19 cellular contexts compared by ENCODE assay signal in the genomic region with DNA sequence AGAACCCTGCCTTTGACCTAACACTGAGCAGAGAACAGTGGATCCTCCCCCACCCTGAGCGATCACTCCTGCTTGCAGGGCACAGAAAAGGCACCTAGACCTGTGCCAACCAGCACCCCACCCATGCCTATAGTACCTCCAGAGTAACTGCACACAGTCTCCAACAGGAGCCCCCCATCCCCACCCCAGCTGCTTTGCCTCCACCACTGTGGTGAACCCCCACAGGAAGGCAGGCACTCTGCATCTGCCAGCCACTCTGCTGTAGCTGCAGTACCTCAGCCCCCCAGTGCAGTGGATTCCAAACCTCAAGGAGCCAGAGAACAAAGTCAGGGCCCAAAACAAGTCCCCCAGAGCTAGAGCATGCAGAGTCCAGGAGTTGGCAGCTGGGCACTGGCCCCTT. TPM values are rescaled to one million over a fixed set of nuclear protein-coding genes. Genes with fewer than 3 reads are reported as not detected.
"Had no signal": no experiment of that assay in that cellular context is flagged by ENCODE, and none has a peak within 500 bp of the region (broad histone marks: within the 10 kb centered on the region; RNA-seq: fewer than 3 reads in every experiment).

No MANE protein-coding gene starts in this region.

- H3K27ac ChIP-seq: brain microvascular endothelial cell, gastrocnemius medialis, heart left ventricle, parathyroid adenoma, SJSA1, tibial nerve had no signal

- H3K9me3 ChIP-seq: gastrocnemius medialis had no signal

- H3K36me3 ChIP-seq: brain microvascular endothelial cell, gastrocnemius medialis, heart left ventricle, SJSA1, tibial nerve had no signal

- ATAC-seq: activated naive CD4-positive, alpha-beta T cell treated with anti-CD3 and anti-CD28 coated beads, Interleukin-2, amount 50 U/mL, for 72 hours; effector memory CD8-positive, alpha-beta T cell; gastrocnemius medialis; heart left ventricle; left colon; stimulated activated naive B cell treated with anti-CD40 and anti-IgM and Interleukin-4, amounts not matched to agents 10 μg/mL and 1 μg/mL and 100 μg/mL, for 72 hours had no signal

- H3K4me1 ChIP-seq: gastrocnemius medialis, parathyroid adenoma, SJSA1, tibial nerve had no signal

- H3K79me2 ChIP-seq: parathyroid adenoma had no signal

- H3K4me3 ChIP-seq: gastrocnemius medialis, heart left ventricle, SJSA1, tibial nerve had no signal

- H2AFZ ChIP-seq: parathyroid adenoma had no signal

- DNase-seq: activated B cell treated with CpG ODN at 0.5 μM for 24 hours; activated CD4-positive, alpha-beta T cell treated with anti-CD3 and anti-CD28 coated beads, Interleukin-2, amount 50 U/mL, for 1 hour; activated gamma-delta T cell; activated T-cell treated with anti-CD3 and anti-CD28 coated beads, Interleukin-2, amount 50 U/mL, for 1 hour; amygdala; brain microvascular endothelial cell; effector memory CD8-positive, alpha-beta T cell; gastrocnemius medialis; immature natural killer cell; left colon; stimulated activated CD4-positive, alpha-beta T cell treated with anti-CD3 and anti-CD28 coated beads, Interleukin-4, amount 100 ng/mL, for 1 hour; stimulated activated naive B cell treated with anti-CD40 and anti-IgM and Interleukin-4, amounts not matched to agents 10 μg/mL and 1 μg/mL and 100 μg/mL, for 72 hours had no signal

- H3K9ac ChIP-seq: parathyroid adenoma had no signal

- H3K27me3 ChIP-seq: brain microvascular endothelial cell, gastrocnemius medialis, heart left ventricle, SJSA1, tibial nerve had no signal

RNA-seq across cellular contexts. Expression of a gene that starts 18.2 kb away (rescaled TPM):
- total RNA-seq: epithelial cell of proximal tubule, lung microvascular endothelial cell, SJSA1 had no signal
- polyA plus RNA-seq: immature natural killer cell had no signal
